In genomic region chr2:76341439-76341838, GRCh38 we compare ENCODE assay signal across 25 cellular contexts.
DNase-seq lines count a peak whose midpoint lies in the region; ATAC-seq, FAIRE-seq and TF ChIP-seq lines count a peak whose summit lies in the region.
"Had no signal": no experiment of that assay in that cellular context is flagged by ENCODE, and none has a peak within 500 bp of the region (broad histone marks: within the 10 kb centered on the region; RNA-seq: fewer than 3 reads in every experiment).

No MANE protein-coding gene starts in this region.

- TF ChIP-seq CTCF in HepG2 (CRISPR knock-in tag; IDR thresholded peaks at IDR 0.05), result no peak
- TF ChIP-seq CTCF in right lobe of liver (IDR thresholded peaks at IDR 0.05), result no peak
- TF ChIP-seq CTCF in kidney (IDR thresholded peaks at IDR 0.05; ENCODE audit: borderline replicate concordance, extremely low read depth, insufficient read depth), result no peak

- DNase-seq in HepG2 (ENCODE audit: low spot score) (no peak), right lobe of liver (no peak), kidney (no peak), H4 (ENCODE audit: low spot score) (no peak), HT-29 (ENCODE audit: low spot score) (no peak)
- DNase-seq: ACHN; BE2C; C1 segment of cervical spinal cord; CD4-positive, alpha-beta memory T cell; CD4-positive, CD25-positive, alpha-beta regulatory T cell; CD8-positive, alpha-beta memory T cell; COR-L47; DMS 273 treated with DMSO at 0.1 percent for 48 hours; DMS153; DMS53; DMS79; DND-41; EL; GDM1 had no signal

- H3K79me2 ChIP-seq in HepG2 (ENCODE audit: insufficient read depth, low read length), result no peaks in the 10 kb centered on the region

- 0% methylated on average over 2 of the region's 2 CpGs for WGBS in HepG2 (ENCODE audit: low lambda C conversion rate)
- WGBS in right lobe of liver (ENCODE audit: insufficient coverage, low coverage, low lambda C conversion rate, missing lambda C conversion rate), result 43% methylated on average over 2 of the region's 2 CpGs

- no peaks in the 10 kb centered on the region for H3K36me3 ChIP-seq in HepG2 (replicated peaks in 1 of 2; ENCODE audit: control insufficient read depth in 1 of 2, insufficient read depth in 2 of 2, low read length in 2 of 2)
- H3K36me3 ChIP-seq in right lobe of liver, result no peaks in the 10 kb centered on the region
- no peaks in the 10 kb centered on the region for H3K36me3 ChIP-seq in kidney (ENCODE audit: control insufficient read depth in 1 of 2, insufficient read depth in 2 of 2, low read length in 2 of 2)
- H3K36me3 ChIP-seq: BE2C, BLaER1 had no signal

- H3K4me1 ChIP-seq in HepG2 (ENCODE audit: insufficient read depth, low read length) (no peaks in the 10 kb centered on the region), right lobe of liver (no peaks in the 10 kb centered on the region), kidney (ENCODE audit: control insufficient read depth in 1 of 2, insufficient read depth in 1 of 2, low read depth in 1 of 2, low read length in 2 of 2) (no peaks in the 10 kb centered on the region)
- H3K4me1 ChIP-seq: BE2C had no signal

- BruUV-seq in HepG2 (replicated peaks; lab: Mats Ljungman, UMichigan), result no TSS peak

- no peaks in the 10 kb centered on the region for H3K9me3 ChIP-seq in HepG2 (ENCODE audit: low read length)
- no peaks in the 10 kb centered on the region for H3K9me3 ChIP-seq in right lobe of liver
- H3K9me3 ChIP-seq in kidney (ENCODE audit: control insufficient read depth in 1 of 2, low read length in 2 of 2), result no peaks in the 10 kb centered on the region
- H3K9me3 ChIP-seq: BE2C had no signal

- no peaks in the 10 kb centered on the region for H3K27me3 ChIP-seq in HepG2 (ENCODE audit: control insufficient read depth in 1 of 2, insufficient read depth in 2 of 2, low read length in 2 of 2)
- H3K27me3 ChIP-seq in right lobe of liver, result no peaks in the 10 kb centered on the region
- H3K27me3 ChIP-seq: BE2C, BLaER1 had no signal

- H3K4me3 ChIP-seq in HepG2 (replicated peaks in 1 of 3; ENCODE audit: insufficient read depth in 1 of 3, low read depth in 2 of 3, low read length in 3 of 3) (no peak overlapping the region), right lobe of liver (no peak overlapping the region), kidney (ENCODE audit: low read length in 2 of 2) (no peak overlapping the region)
- H3K4me3 ChIP-seq: BLaER1, GM12878 had no signal

- FAIRE-seq in HepG2 (lab: Jason Lieb, UNC) (no peak), TTC549 (lab: Jason Lieb, UNC) (peak; percentile 17), kidney (lab: Jason Lieb, UNC) (peak; percentile 17)
- FAIRE-seq: GM12878, GM12892, GM18507 had no signal

- TF ChIP-seq RAD21 in HepG2 (CRISPR knock-in tag; IDR thresholded peaks at IDR 0.05), result no peak

- intact Hi-C loops in HepG2 (cut with micrococcal nuclease; ENCODE audit: unreplicated experiment), result no loop called here
- intact Hi-C loops in right lobe of liver (cut with DNase I), result no loop called here
- intact Hi-C loops in kidney (cut with DNase I), result no loop called here

- no peak overlapping the region for H3K27ac ChIP-seq in HepG2 (ENCODE audit: extremely low read length, insufficient read depth, low read length)
- H3K27ac ChIP-seq in right lobe of liver, result no peak overlapping the region
- H3K27ac ChIP-seq in kidney (ENCODE audit: low read depth in 2 of 2, low read length in 2 of 2), result no peak overlapping the region
- H3K27ac ChIP-seq: 22Rv1, BLaER1 had no signal

- POLR2A ChIA-PET in HepG2 (lab: Yijun Ruan, JAX), result no interaction called here

- in situ Hi-C loops in HepG2 (cut with HindIII; ENCODE audit: extremely low pct_ligation_motif_present, low pct_unique_long_range_greater_than_20kb), result no loop called here

- TF ChIP-seq POLR2A in HepG2 (IDR thresholded peaks at IDR 0.05; ENCODE audit: insufficient read depth in 1 of 2, low read depth in 2 of 2, low read length in 2 of 2) (no peak), right lobe of liver (IDR thresholded peaks at IDR 0.05) (no peak)

- no peak for ATAC-seq in HepG2
- ATAC-seq in right lobe of liver, result no peak
- ATAC-seq: GM12878 had no signal

- no peaks in the 10 kb centered on the region for H4K20me1 ChIP-seq in HepG2 (ENCODE audit: insufficient read depth, low read length)
- H4K20me1 ChIP-seq: BLaER1 had no signal

- CTCF ChIA-PET in HepG2 (lab: Yijun Ruan, JAX; ENCODE audit: low intra/inter-chr PET ratio, low total read pairs), result no interaction called here

- H2AFZ ChIP-seq in HepG2 (ENCODE audit: low read length), result no peak overlapping the region

- TF ChIP-seq EP300 in HepG2 (IDR thresholded peaks at IDR 0.05; ENCODE audit: low read depth in 2 of 2, low read length in 2 of 2), result no peak
- TF ChIP-seq EP300 in HepG2 (CRISPR knock-in tag; IDR thresholded peaks at IDR 0.05; ENCODE audit: borderline replicate concordance), result no peak

- H3K4me2 ChIP-seq in HepG2 (ENCODE audit: low read depth, low read length), result no peak overlapping the region
- H3K4me2 ChIP-seq: BLaER1 had no signal

- H3K9ac ChIP-seq in HepG2 (ENCODE audit: insufficient read depth, low read depth, low read length) (no peak overlapping the region), kidney (ENCODE audit: low read length in 2 of 2) (no peak overlapping the region)
- H3K9ac ChIP-seq: BLaER1 had no signal

TF ChIP-seq in HepG2, 621 proteins besides CTCF, POLR2A, EP300 and RAD21:
- peak; percentile 26 to 41; a peak in 2 of 4 replicates for TF ChIP-seq MAFK (conservative IDR thresholded peaks at IDR 0.05 in 1 of 2, IDR thresholded peaks at IDR 0.05 in 1 of 2; ENCODE audit: low read length in 2 of 2)
- peak; percentile 69 for TF ChIP-seq NFE2L2 (IDR thresholded peaks at IDR 0.05; ENCODE audit: low read length)
- no peak for TF ChIP-seq HIC2 (CRISPR knock-in tag; IDR thresholded peaks at IDR 0.05; ENCODE audit: low read depth)
